Comparison of ENCODE assay signal across 8 cellular contexts in the genomic region with DNA sequence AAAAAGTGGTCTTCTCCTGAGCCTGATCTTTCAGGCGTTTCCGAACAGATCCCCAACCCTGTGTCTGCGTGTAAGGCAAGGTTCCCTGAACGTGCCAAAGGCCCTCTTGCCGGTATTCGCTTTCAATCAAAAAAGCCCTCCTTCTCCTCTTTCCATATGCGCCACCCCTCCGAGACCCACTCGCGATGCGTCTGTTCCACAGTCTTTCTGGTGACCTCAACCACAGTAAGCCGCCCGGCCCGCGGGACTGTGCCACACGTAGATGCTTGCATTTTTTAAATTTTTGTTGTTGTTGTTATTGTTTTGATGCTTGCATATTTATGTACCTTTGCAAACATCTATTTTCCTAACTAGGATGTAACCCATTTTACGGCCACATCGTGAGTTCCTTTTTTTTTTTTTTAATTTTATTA. TPM values are rescaled to one million over a fixed set of nuclear protein-coding genes. Genes with fewer than 3 reads are reported as not detected.
DNase-seq lines count a peak whose midpoint lies in the region; ATAC-seq and TF ChIP-seq lines count a peak whose summit lies in the region.

No MANE protein-coding gene starts in this region.

- DNase-seq in T-cell (no peak), foreskin keratinocyte (no peak), gastrocnemius medialis (no peak), DMS153 (lab: John Stamatoyannopoulos, UW) (no peak), NCI-H345 (lab: John Stamatoyannopoulos, UW) (no peak), NCI-H82 treated with DMSO at 0.1 percent for 48 hours (lab: John Stamatoyannopoulos, UW; ENCODE audit: unreplicated experiment) (no peak)

- peak overlapping the region; percentile 85 to 91 (median 90) for H3K4me3 Mint-ChIP-seq in T-cell

- CTCF ChIA-PET in T-cell (lab: Charles Lee), result interaction anchor here (0.6 to 1.2 kb wide), 3 partner anchors 172 to 703 kb away, joined by 3 read pairs; no protein-coding TSS in a partner anchor

- peak; percentile 4 for ATAC-seq in GM21619 (IDR thresholded peaks at IDR 0.05; ENCODE audit: unreplicated experiment)
- peak in 1 of 4 experiments; percentile 4 for ATAC-seq in T-cell (replicated peaks in 1 of 4)
- no peak for ATAC-seq in foreskin keratinocyte
- no peak for ATAC-seq in gastrocnemius medialis
- ATAC-seq in HG02623 (IDR thresholded peaks at IDR 0.05; ENCODE audit: unreplicated experiment), result no peak

- H3K4me1 Mint-ChIP-seq in T-cell, result peaks cover 24 to 29% (median 25%) of the 10 kb centered on the region in 3 donors

- peaks cover 0 to 1% of the 10 kb centered on the region in 2 donors for H3K27me3 Mint-ChIP-seq in T-cell

- peak overlapping the region; percentile 100 for H3K27ac ChIP-seq in foreskin keratinocyte
- peak overlapping the region; percentile 74 to 95 (median 84) for H3K27ac ChIP-seq in gastrocnemius medialis

- no peaks in the 10 kb centered on the region for H3K36me3 ChIP-seq in gastrocnemius medialis

- no peaks in the 10 kb centered on the region for H3K9me3 ChIP-seq in gastrocnemius medialis

- intact Hi-C loops in gastrocnemius medialis (cut with DNase I; ENCODE audit: low total_unique reads), result loop anchor here (2.0 kb wide), 1 partner anchor 16 kb away; no protein-coding TSS in a partner anchor

- POLR2A ChIA-PET in T-cell (lab: Charles Lee), result no interaction called here

- H3K4me1 ChIP-seq in foreskin keratinocyte, result peaks cover 4% of the 10 kb centered on the region
- peaks cover 6 to 13% of the 10 kb centered on the region in 2 donors for H3K4me1 ChIP-seq in gastrocnemius medialis

- in situ Hi-C loops in gastrocnemius medialis (cut with MboI; ENCODE audit: low sequenced_read_pairs in 4 of 4), result no loop called here

- no peaks in the 10 kb centered on the region for H3K27me3 ChIP-seq in foreskin keratinocyte
- no peaks in the 10 kb centered on the region for H3K27me3 ChIP-seq in gastrocnemius medialis

- no peaks in the 10 kb centered on the region for H3K36me3 Mint-ChIP-seq in T-cell

- no peak for TF ChIP-seq POLR2A in gastrocnemius medialis (IDR thresholded peaks at IDR 0.05)

- peak overlapping the region; percentile 72 to 99 (median 88) for H3K4me3 ChIP-seq in gastrocnemius medialis

- peak overlapping the region; percentile 91 to 98 for H3K27ac Mint-ChIP-seq in T-cell

- no peak for TF ChIP-seq CTCF in foreskin keratinocyte (conservative IDR thresholded peaks at IDR 0.05)
- TF ChIP-seq CTCF in gastrocnemius medialis (IDR thresholded peaks at IDR 0.05 in 4 of 5, conservative IDR thresholded peaks at IDR 0.05 in 1 of 5), result no peak

- no peaks in the 10 kb centered on the region for H3K9me3 Mint-ChIP-seq in T-cell

RNA-seq across cellular contexts. Expression of gene PRPSAP1, which starts 0.6 kb away (rescaled TPM):
- total RNA-seq in T-cell (10 to 100 TPM; 27.5 to 47.0 (median 40.0) TPM), foreskin keratinocyte (43.7 and 44.0 TPM in 2 replicates), gastrocnemius medialis (10 to 100 TPM; 10.2 to 23.4 (median 15.9) TPM)
- 40.4 and 43.8 TPM in 2 replicates for polyA plus RNA-seq in foreskin keratinocyte

RNA-seq across cellular contexts. Expression of gene SPHK1, which starts 30.1 kb away (rescaled TPM):
- total RNA-seq in T-cell, result 1 to 10 TPM in 3 of 5 donors, under 1 TPM in 2; 0.70 to 1.6 (median 1.3) TPM
- 81.9 and 128 TPM in 2 replicates for total RNA-seq in foreskin keratinocyte
- 90.1 and 147 TPM in 2 replicates for polyA plus RNA-seq in foreskin keratinocyte
- 1 to 10 TPM in 3 of 4 donors, under 1 TPM in 1; 0.66 to 5.0 (median 2.5) TPM for total RNA-seq in gastrocnemius medialis

RNA-seq across cellular contexts. Expression of gene QRICH2, which starts 46.2 kb away (rescaled TPM):
- total RNA-seq in T-cell (1 to 10 TPM; 3.0 to 4.3 (median 3.4) TPM), foreskin keratinocyte (1.5 and 2.1 TPM in 2 replicates), gastrocnemius medialis (1 to 10 TPM in 3 of 4 donors, under 1 TPM in 1; 0.59 to 2.4 (median 1.1) TPM)
- 1.0 and 1.8 TPM in 2 replicates for polyA plus RNA-seq in foreskin keratinocyte

Comparison
In these comparisons a context has a peak if more than half of its experiments do, and no peak if none do; other contexts are left out.
1. RNA of gene SPHK1, which starts 30.1 kb away (total RNA-seq): 81.9 to 128 TPM in foreskin keratinocyte; 0.66 to 5.0 TPM in gastrocnemius medialis and 0.70 to 1.6 TPM in T-cell; every median in the first group is over 10 times any median in the second.